Comparison of ENCODE assay signal across 8 cellular contexts in genomic region chr11:65118097-65118837, GRCh38. TPM values are rescaled to one million over a fixed set of nuclear protein-coding genes. Genes with fewer than 3 reads are reported as not detected.
DNase-seq lines count a peak whose midpoint lies in the region; ATAC-seq and TF ChIP-seq lines count a peak whose summit lies in the region.

No MANE protein-coding gene starts in this region.

- H3K36me3 ChIP-seq in SK-N-SH (replicated peaks in 1 of 2; ENCODE audit: control insufficient read depth in 1 of 2, insufficient read depth in 2 of 2, low read length in 1 of 2) (peaks cover 34 to 35% of the 10 kb centered on the region in 2 experiments), SK-N-MC (ENCODE audit: insufficient read depth, low read length) (peaks cover 34% of the 10 kb centered on the region), spleen (peaks cover 0 to 56% (median 38%) of the 10 kb centered on the region in 6 donors)

- peaks cover 30% of the 10 kb centered on the region for H3K27me3 Mint-ChIP-seq in glutamatergic neuron (ENCODE audit: unreplicated experiment)

- no peak for ATAC-seq in SK-N-SH treated with all-trans-retinoic acid at 6 μM for 48 hours
- ATAC-seq in GM21515 (IDR thresholded peaks at IDR 0.05; ENCODE audit: unreplicated experiment), result no peak

- CTCF ChIA-PET in SK-N-SH (lab: Yijun Ruan, JAX), result interaction anchor here (0.6 to 3.2 kb wide), 21 partner anchors 9 to 284 kb away, joined by 3 to 27 read pairs (median 5); partner anchors contain the start of genes ARL2, CAPN1, CDC42BPG and EHD1

- H3K9me2 ChIP-seq in SK-N-SH, result no peaks in the 10 kb centered on the region

- peak overlapping the region; percentile 82 for H3K27ac Mint-ChIP-seq in glutamatergic neuron (ENCODE audit: unreplicated experiment)

- H3K4me3 Mint-ChIP-seq in glutamatergic neuron (ENCODE audit: unreplicated experiment), result peak overlapping the region; percentile 75

- H3K27me3 ChIP-seq in SK-N-SH (ENCODE audit: insufficient read depth), result no peaks in the 10 kb centered on the region
- no peaks in the 10 kb centered on the region for H3K27me3 ChIP-seq in spleen (replicated peaks in 1 of 7)

- WGBS in SK-N-SH (ENCODE audit: low lambda C conversion rate), result 87% methylated on average over 18 of the region's 18 CpGs
- 83 to 89% (median 86%) methylated on average over 18 of the region's 18 CpGs for WGBS in spleen, 5 donors

- TF ChIP-seq POLR2A in spleen (IDR thresholded peaks at IDR 0.05), result no peak

- H2AFZ ChIP-seq in SK-N-SH (ENCODE audit: low read depth), result no peak overlapping the region

- peaks cover 51% of the 10 kb centered on the region for H3K79me2 ChIP-seq in SK-N-SH (ENCODE audit: insufficient read depth)

- intact Hi-C loops in spleen (cut with DNase I; ENCODE audit: low total_unique reads), result loop anchor here (5.0 kb wide), 1 partner anchor 64 kb away; the partner anchor contains the start of gene CAPN1

- TF ChIP-seq EP300 in SK-N-SH (IDR thresholded peaks at IDR 0.05; ENCODE audit: borderline replicate concordance in 1 of 2, low read depth in 1 of 2, low read length in 1 of 2), result no peak

- H3F3A ChIP-seq in SK-N-SH (replicated peaks; ENCODE audit: insufficient read depth), result peaks cover 29% of the 10 kb centered on the region

- H3K4me2 ChIP-seq in SK-N-SH, result no peak overlapping the region

- TF ChIP-seq CTCF in SK-N-SH (IDR thresholded peaks at IDR 0.05) (no peak), glutamatergic neuron (IDR thresholded peaks at IDR 0.05; ENCODE audit: partially characterized antibody, unreplicated experiment) (peak; percentile 48), spleen (IDR thresholded peaks at IDR 0.05 in 8 of 11, conservative IDR thresholded peaks at IDR 0.05 in 3 of 11) (peak in 4 of 11 experiments; percentile 7 to 62 (median 56))

- H3K9me3 ChIP-seq in SK-N-SH (no peaks in the 10 kb centered on the region), SK-N-MC (ENCODE audit: low read depth, low read length) (no peaks in the 10 kb centered on the region), spleen (no peaks in the 10 kb centered on the region)

- H3K9ac ChIP-seq in SK-N-SH, result no peak overlapping the region
- no peak overlapping the region for H3K9ac ChIP-seq in SK-N-MC (ENCODE audit: insufficient read length)

- H4K20me1 ChIP-seq in SK-N-SH (ENCODE audit: insufficient read depth), result no peaks in the 10 kb centered on the region

- peak overlapping the region; percentile 21 to 51; a peak in 2 of 4 replicates for H3K27ac ChIP-seq in SK-N-SH (ENCODE audit: low read depth in 2 of 2, low read length in 1 of 2)
- 0 out of 2 replicates have a peak overlapping the region, but pooled peaks have one; percentile 23 for H3K27ac ChIP-seq in SK-N-MC
- peak overlapping the region in 7 of 8 donors; percentile 82 to 98 (median 89) for H3K27ac ChIP-seq in spleen

- no peak for TF ChIP-seq RAD21 in SK-N-SH (IDR thresholded peaks at IDR 0.05; ENCODE audit: low read length)

- peaks cover 23 to 46% of the 10 kb centered on the region in 2 experiments; a peak in 3 of 4 replicates for H3K4me1 ChIP-seq in SK-N-SH (ENCODE audit: control insufficient read depth in 1 of 2, insufficient read depth in 2 of 2, low read depth in 1 of 2, low read length in 1 of 2)
- H3K4me1 ChIP-seq in spleen, result peaks cover 27 to 89% (median 66%) of the 10 kb centered on the region in 6 donors

- POLR2A ChIA-PET in SK-N-SH (lab: Yijun Ruan, JAX), result interaction anchor here (0.5 to 3.4 kb wide), 5 partner anchors 14 to 63 kb away, joined by 3 to 25 read pairs (median 5); partner anchors contain the start of genes CAPN1, CDCA5, SYVN1 and ZFPL1

- H3K4me1 Mint-ChIP-seq in glutamatergic neuron (ENCODE audit: low read depth, unreplicated experiment), result peaks cover 13% of the 10 kb centered on the region

- H3K4me3 ChIP-seq in SK-N-SH (ENCODE audit: low read depth in 2 of 2, low read length in 1 of 2) (peak overlapping the region in 1 of 2 experiments; percentile 74; a peak in 1 of 4 replicates), SK-N-MC (no peak overlapping the region), spleen (peak overlapping the region in 2 of 8 donors; percentile 92 to 95)

- no peak for DNase-seq in SK-N-SH
- DNase-seq in SK-N-MC (ENCODE audit: low read depth, low spot score), result no peak
- DNase-seq in glutamatergic neuron, result no peak
- peak; percentile 82 for DNase-seq in spleen
- no peak for DNase-seq in SKM-1 (lab: John Stamatoyannopoulos, UW; ENCODE audit: unreplicated experiment)
- DNase-seq in AG08395 (ENCODE audit: low spot score), result no peak

- H3K36me3 Mint-ChIP-seq in glutamatergic neuron (ENCODE audit: unreplicated experiment), result no peaks in the 10 kb centered on the region

- peaks cover 22% of the 10 kb centered on the region for H3K9me3 Mint-ChIP-seq in glutamatergic neuron (ENCODE audit: unreplicated experiment)

TF ChIP-seq in SK-N-SH, 30 proteins besides CTCF, POLR2A, EP300 and RAD21:
- TF ChIP-seq NRF1 (IDR thresholded peaks at IDR 0.05; ENCODE audit: low read depth, low read length), result no peak
- TF ChIP-seq POLR2AphosphoS5 (IDR thresholded peaks at IDR 0.05; ENCODE audit: low read depth, low read length), result 0 out of 2 replicates have a peak, but pooled peaks have one; percentile 8

TF ChIP-seq in SK-N-SH treated with all-trans-retinoic acid at 6 μM for 48 hours, 23 proteins besides CTCF, POLR2A, EP300 and RAD21:
- TF ChIP-seq ZNF565 (CRISPR knock-in tag; conservative IDR thresholded peaks at IDR 0.05; ENCODE audit: low read depth) (no peak), TOX (CRISPR knock-in tag; IDR thresholded peaks at IDR 0.05; ENCODE audit: borderline replicate concordance) (no peak), OSR1 (CRISPR knock-in tag; IDR thresholded peaks at IDR 0.05) (no peak), ZNF70 (CRISPR knock-in tag; IDR thresholded peaks at IDR 0.05) (no peak), TSHZ2 (CRISPR knock-in tag; IDR thresholded peaks at IDR 0.05) (no peak), TCF4 (CRISPR knock-in tag; IDR thresholded peaks at IDR 0.05; ENCODE audit: borderline replicate concordance) (no peak), ZNF8 (CRISPR knock-in tag; IDR thresholded peaks at IDR 0.05) (no peak), CSDC2 (CRISPR knock-in tag; IDR thresholded peaks at IDR 0.05) (no peak), ZC3H10 (CRISPR knock-in tag; IDR thresholded peaks at IDR 0.05) (no peak), GLIS3 (CRISPR knock-in tag; IDR thresholded peaks at IDR 0.05) (no peak), RARB (CRISPR knock-in tag; IDR thresholded peaks at IDR 0.05) (no peak), PPARA (CRISPR knock-in tag; IDR thresholded peaks at IDR 0.05; ENCODE audit: borderline replicate concordance) (no peak), ARNTL (CRISPR knock-in tag; IDR thresholded peaks at IDR 0.05; ENCODE audit: borderline replicate concordance, low read depth) (no peak)

RNA-seq across cellular contexts. Expression of gene ZNHIT2, which starts 0.8 kb away (rescaled TPM):
- polyA plus RNA-seq in SK-N-SH (2012; rRNA removed) (5.6 and 5.9 TPM in 2 replicates), spleen (10 to 100 TPM; 19.1 to 21.1 (median 19.2) TPM)
- polyA plus RNA-seq in SK-N-SH (2012; cell fraction: cytosol; rRNA removed), result 2.4 and 4.1 TPM in 2 replicates
- 4.1 and 8.9 TPM in 2 replicates for polyA plus RNA-seq in SK-N-SH (2012; cell fraction: nucleus; rRNA removed)
- total RNA-seq in glutamatergic neuron (ENCODE audit: unreplicated experiment) (4.1 TPM), spleen (10 to 100 TPM in 4 of 7 donors, 1 to 10 TPM in 3; 7.9 to 16.4 (median 10.2) TPM)

RNA-seq across cellular contexts. Expression of gene FAU, which starts 3.7 kb away (rescaled TPM):
- 912 and 1,210 TPM in 2 replicates for polyA plus RNA-seq in SK-N-SH (2012; rRNA removed)
- 839 and 875 TPM in 2 replicates for polyA plus RNA-seq in SK-N-SH (2012; cell fraction: cytosol; rRNA removed)
- 329 and 754 TPM in 2 replicates for polyA plus RNA-seq in SK-N-SH (2012; cell fraction: nucleus; rRNA removed)
- total RNA-seq in glutamatergic neuron (ENCODE audit: unreplicated experiment), result 560 TPM
- 1,000 to 10,000 TPM in 1 of 7 donors, 100 to 1,000 TPM in 6; 528 to 1,008 (median 809) TPM for total RNA-seq in spleen
- polyA plus RNA-seq in spleen, result 1,000 to 10,000 TPM; 1,501 to 2,170 (median 2,090) TPM

RNA-seq across cellular contexts. Expression of gene MRPL49, which starts 3.9 kb away (rescaled TPM):
- polyA plus RNA-seq in SK-N-SH (2012; rRNA removed) (56.7 and 89.7 TPM in 2 replicates), spleen (10 to 100 TPM; 20.0 to 42.4 (median 30.8) TPM)
- 50.2 and 68.6 TPM in 2 replicates for polyA plus RNA-seq in SK-N-SH (2012; cell fraction: cytosol; rRNA removed)
- 28.6 and 38.2 TPM in 2 replicates for polyA plus RNA-seq in SK-N-SH (2012; cell fraction: nucleus; rRNA removed)
- total RNA-seq in glutamatergic neuron (ENCODE audit: unreplicated experiment) (32.9 TPM), spleen (10 to 100 TPM; 31.9 to 51.2 (median 40.8) TPM)

RNA-seq across cellular contexts. Expression of gene TM7SF2, which starts 6.6 kb away (rescaled TPM):
- polyA plus RNA-seq in SK-N-SH (2012; rRNA removed) (87.8 and 90.0 TPM in 2 replicates), spleen (10 to 100 TPM; 14.1 to 16.9 (median 14.5) TPM)
- 38.0 and 59.9 TPM in 2 replicates for polyA plus RNA-seq in SK-N-SH (2012; cell fraction: cytosol; rRNA removed)
- polyA plus RNA-seq in SK-N-SH (2012; cell fraction: nucleus; rRNA removed), result 161 and 164 TPM in 2 replicates
- total RNA-seq in glutamatergic neuron (ENCODE audit: unreplicated experiment) (241 TPM), spleen (10 to 100 TPM in 6 of 7 donors, 1 to 10 TPM in 1; 8.9 to 29.7 (median 13.9) TPM)

RNA-seq across cellular contexts. Expression of gene SYVN1, which starts 16.1 kb away (rescaled TPM):
- 14.9 and 31.9 TPM in 2 replicates for polyA plus RNA-seq in SK-N-SH (2012; rRNA removed)
- polyA plus RNA-seq in SK-N-SH (2012; cell fraction: cytosol; rRNA removed), result 25.5 and 32.8 TPM in 2 replicates
- 91.3 and 98.3 TPM in 2 replicates for polyA plus RNA-seq in SK-N-SH (2012; cell fraction: nucleus; rRNA removed)
- total RNA-seq in glutamatergic neuron (ENCODE audit: unreplicated experiment), result 54.7 TPM
- 100 to 1,000 TPM in 5 of 7 donors, 10 to 100 TPM in 2; 90.9 to 152 (median 110) TPM for total RNA-seq in spleen
- polyA plus RNA-seq in spleen, result 10 to 100 TPM; 35.1 to 62.8 (median 53.6) TPM

Comparison
In these comparisons a context has a peak if more than half of its experiments do, and no peak if none do; other contexts are left out.
1. H3K27ac ChIP-seq: peak in every context shown above with its lines; median percentile 89 in spleen; 36 in SK-N-SH; 23 in SK-N-MC.